ENCODE assay signal across 1 cellular context in the genomic region with DNA sequence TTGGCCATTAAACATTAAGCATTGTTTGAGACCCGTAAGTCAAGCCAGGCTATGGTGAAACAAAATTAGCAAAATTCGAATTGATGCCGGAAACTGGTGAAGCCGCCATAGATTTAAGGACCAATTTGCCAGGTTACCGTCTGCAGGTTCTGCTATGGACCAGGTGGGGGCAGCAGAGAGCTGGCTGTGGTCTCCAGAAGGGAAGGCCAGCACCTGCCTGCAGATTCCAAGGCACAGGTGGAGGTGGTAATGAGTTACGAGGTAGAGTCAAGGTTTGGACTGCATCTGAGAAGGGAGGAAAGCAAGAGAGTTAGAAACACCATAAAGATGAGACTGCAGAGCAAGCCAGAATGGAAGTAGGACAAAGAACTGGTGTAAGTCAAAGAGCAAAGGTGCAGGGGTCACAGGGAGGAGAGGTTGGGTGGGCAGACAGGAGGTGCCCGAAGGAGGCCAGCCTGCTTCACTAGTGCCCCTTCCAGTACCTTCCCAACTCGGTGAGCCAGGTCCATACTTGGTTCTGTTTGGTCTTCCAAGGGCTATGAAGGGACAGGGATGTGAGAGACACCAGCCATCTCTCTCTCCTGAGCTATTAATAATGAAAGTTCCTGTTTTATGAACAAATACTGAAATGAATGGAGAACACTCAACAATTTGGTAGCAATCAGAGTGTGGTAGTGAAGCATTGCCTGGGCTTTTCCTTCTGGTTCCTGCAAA.
TF ChIP-seq lines count a peak whose summit lies in the region.

No MANE protein-coding gene starts in this region.

TF ChIP-seq in HepG2, 621 proteins besides CTCF, POLR2A, EP300 and RAD21 (continued from another document and continues in another):
- TF ChIP-seq ZNF784 (CRISPR knock-in tag; IDR thresholded peaks at IDR 0.05; ENCODE audit: borderline replicate concordance) (0 out of 2 replicates have a peak, but pooled peaks have one; percentile 65), KLF13 (CRISPR knock-in tag; IDR thresholded peaks at IDR 0.05) (no peak), SALL1 (CRISPR knock-in tag; IDR thresholded peaks at IDR 0.05) (peak; percentile 67; the same call in 1 of the 2 replicates), ZNF775 (CRISPR knock-in tag; IDR thresholded peaks at IDR 0.05; ENCODE audit: borderline replicate concordance) (no peak), PBX2 (CRISPR knock-in tag; IDR thresholded peaks at IDR 0.05) (no peak), GABPB1 (CRISPR knock-in tag; IDR thresholded peaks at IDR 0.05) (peak; percentile 28; the same call in 1 of the 2 replicates), DNMT3B (CRISPR knock-in tag; conservative IDR thresholded peaks at IDR 0.05) (no peak), HMG20A (CRISPR knock-in tag; IDR thresholded peaks at IDR 0.05; ENCODE audit: borderline replicate concordance) (no peak), ZNF570 (CRISPR knock-in tag; IDR thresholded peaks at IDR 0.05; ENCODE audit: borderline replicate concordance) (no peak), ZNF292 (CRISPR knock-in tag; IDR thresholded peaks at IDR 0.05; ENCODE audit: borderline replicate concordance, low read depth) (no peak), KLF9 (CRISPR knock-in tag; IDR thresholded peaks at IDR 0.05; ENCODE audit: low read depth) (no peak), ZNF362 (CRISPR knock-in tag; IDR thresholded peaks at IDR 0.05; ENCODE audit: borderline replicate concordance) (peak; percentile 27; the same call in 1 of the 2 replicates), ZFX (CRISPR knock-in tag; IDR thresholded peaks at IDR 0.05; ENCODE audit: low read depth) (peak; percentile 39; the same call in 1 of the 2 replicates), ZFY (CRISPR knock-in tag; IDR thresholded peaks at IDR 0.05) (no peak), FOXM1 (CRISPR knock-in tag; IDR thresholded peaks at IDR 0.05) (no peak), IKZF1 (IDR thresholded peaks at IDR 0.05) (no peak), YEATS2 (CRISPR knock-in tag; IDR thresholded peaks at IDR 0.05; ENCODE audit: borderline replicate concordance) (no peak), RCOR2 (CRISPR knock-in tag; IDR thresholded peaks at IDR 0.05) (0 out of 2 replicates have a peak, but pooled peaks have one; percentile 21), CREM (IDR thresholded peaks at IDR 0.05) (no peak), CREM (CRISPR knock-in tag; IDR thresholded peaks at IDR 0.05) (no peak), HDAC1 (CRISPR knock-in tag; IDR thresholded peaks at IDR 0.05) (peak; percentile 38; the same call in 1 of the 2 replicates), KAT7 (CRISPR knock-in tag; IDR thresholded peaks at IDR 0.05; ENCODE audit: borderline replicate concordance) (no peak), MLXIP (CRISPR knock-in tag; IDR thresholded peaks at IDR 0.05; ENCODE audit: borderline replicate concordance) (no peak), ZNF253 (CRISPR knock-in tag; IDR thresholded peaks at IDR 0.05; ENCODE audit: borderline replicate concordance) (no peak), ZNF121 (CRISPR knock-in tag; IDR thresholded peaks at IDR 0.05) (no peak), TAF1 (CRISPR knock-in tag; IDR thresholded peaks at IDR 0.05) (no peak), MATR3 (CRISPR knock-in tag; IDR thresholded peaks at IDR 0.05) (no peak), MTF2 (CRISPR knock-in tag; IDR thresholded peaks at IDR 0.05; ENCODE audit: borderline replicate concordance) (no peak), MXD4 (CRISPR knock-in tag; IDR thresholded peaks at IDR 0.05) (no peak), ZEB1 (IDR thresholded peaks at IDR 0.05; ENCODE audit: insufficient replicate concordance, low read depth) (peak; percentile 93), JUND (CRISPR knock-in tag; IDR thresholded peaks at IDR 0.05) (no peak), YEATS4 (CRISPR knock-in tag; IDR thresholded peaks at IDR 0.05; ENCODE audit: borderline replicate concordance) (no peak), SYNCRIP (IDR thresholded peaks at IDR 0.05; ENCODE audit: insufficient read depth, low read depth, low read length) (no peak), ZNF777 (CRISPR knock-in tag; IDR thresholded peaks at IDR 0.05) (no peak), HMG20B (CRISPR knock-in tag; conservative IDR thresholded peaks at IDR 0.05) (no peak), ZNF484 (CRISPR knock-in tag; IDR thresholded peaks at IDR 0.05; ENCODE audit: borderline replicate concordance, low read depth) (no peak), KLF16 (CRISPR knock-in tag; IDR thresholded peaks at IDR 0.05) (0 out of 4 replicates have a peak, but pooled peaks of 1 of the 2 experiments have one; percentile 22), GATAD2A (CRISPR knock-in tag; IDR thresholded peaks at IDR 0.05) (peak; percentile 46; the same call in 1 of the 2 replicates), MED8 (CRISPR knock-in tag; IDR thresholded peaks at IDR 0.05; ENCODE audit: insufficient replicate concordance) (no peak), ZNF619 (CRISPR knock-in tag; IDR thresholded peaks at IDR 0.05) (peak; percentile 67; the same call in 1 of the 2 replicates), ZSCAN25 (CRISPR knock-in tag; IDR thresholded peaks at IDR 0.05) (0 out of 2 replicates have a peak, but pooled peaks have one; percentile 12), HNRNPLL (IDR thresholded peaks at IDR 0.05; ENCODE audit: low read depth, low read length, poor library complexity, severe bottlenecking) (no peak)
- TF ChIP-seq, protein P1, sequence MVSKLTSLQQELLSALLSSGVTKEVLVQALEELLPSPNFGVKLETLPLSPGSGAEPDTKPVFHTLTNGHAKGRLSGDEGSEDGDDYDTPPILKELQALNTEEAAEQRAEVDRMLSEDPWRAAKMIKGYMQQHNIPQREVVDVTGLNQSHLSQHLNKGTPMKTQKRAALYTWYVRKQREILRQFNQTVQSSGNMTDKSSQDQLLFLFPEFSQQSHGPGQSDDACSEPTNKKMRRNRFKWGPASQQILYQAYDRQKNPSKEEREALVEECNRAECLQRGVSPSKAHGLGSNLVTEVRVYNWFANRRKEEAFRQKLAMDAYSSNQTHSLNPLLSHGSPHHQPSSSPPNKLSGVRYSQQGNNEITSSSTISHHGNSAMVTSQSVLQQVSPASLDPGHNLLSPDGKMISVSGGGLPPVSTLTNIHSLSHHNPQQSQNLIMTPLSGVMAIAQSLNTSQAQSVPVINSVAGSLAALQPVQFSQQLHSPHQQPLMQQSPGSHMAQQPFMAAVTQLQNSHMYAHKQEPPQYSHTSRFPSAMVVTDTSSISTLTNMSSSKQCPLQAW (CRISPR knock-in tag; IDR thresholded peaks at IDR 0.05), result peak; percentile 61
- TF ChIP-seq, protein P2, sequence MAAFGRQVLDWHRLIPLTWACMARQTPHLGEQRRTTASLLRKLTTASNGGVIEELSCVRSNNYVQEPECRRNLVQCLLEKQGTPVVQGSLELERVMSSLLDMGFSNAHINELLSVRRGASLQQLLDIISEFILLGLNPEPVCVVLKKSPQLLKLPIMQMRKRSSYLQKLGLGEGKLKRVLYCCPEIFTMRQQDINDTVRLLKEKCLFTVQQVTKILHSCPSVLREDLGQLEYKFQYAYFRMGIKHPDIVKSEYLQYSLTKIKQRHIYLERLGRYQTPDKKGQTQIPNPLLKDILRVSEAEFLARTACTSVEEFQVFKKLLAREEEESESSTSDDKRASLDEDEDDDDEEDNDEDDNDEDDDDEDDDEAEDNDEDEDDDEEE (CRISPR knock-in tag; IDR thresholded peaks at IDR 0.05), result no peak
- TF ChIP-seq, protein P3, sequence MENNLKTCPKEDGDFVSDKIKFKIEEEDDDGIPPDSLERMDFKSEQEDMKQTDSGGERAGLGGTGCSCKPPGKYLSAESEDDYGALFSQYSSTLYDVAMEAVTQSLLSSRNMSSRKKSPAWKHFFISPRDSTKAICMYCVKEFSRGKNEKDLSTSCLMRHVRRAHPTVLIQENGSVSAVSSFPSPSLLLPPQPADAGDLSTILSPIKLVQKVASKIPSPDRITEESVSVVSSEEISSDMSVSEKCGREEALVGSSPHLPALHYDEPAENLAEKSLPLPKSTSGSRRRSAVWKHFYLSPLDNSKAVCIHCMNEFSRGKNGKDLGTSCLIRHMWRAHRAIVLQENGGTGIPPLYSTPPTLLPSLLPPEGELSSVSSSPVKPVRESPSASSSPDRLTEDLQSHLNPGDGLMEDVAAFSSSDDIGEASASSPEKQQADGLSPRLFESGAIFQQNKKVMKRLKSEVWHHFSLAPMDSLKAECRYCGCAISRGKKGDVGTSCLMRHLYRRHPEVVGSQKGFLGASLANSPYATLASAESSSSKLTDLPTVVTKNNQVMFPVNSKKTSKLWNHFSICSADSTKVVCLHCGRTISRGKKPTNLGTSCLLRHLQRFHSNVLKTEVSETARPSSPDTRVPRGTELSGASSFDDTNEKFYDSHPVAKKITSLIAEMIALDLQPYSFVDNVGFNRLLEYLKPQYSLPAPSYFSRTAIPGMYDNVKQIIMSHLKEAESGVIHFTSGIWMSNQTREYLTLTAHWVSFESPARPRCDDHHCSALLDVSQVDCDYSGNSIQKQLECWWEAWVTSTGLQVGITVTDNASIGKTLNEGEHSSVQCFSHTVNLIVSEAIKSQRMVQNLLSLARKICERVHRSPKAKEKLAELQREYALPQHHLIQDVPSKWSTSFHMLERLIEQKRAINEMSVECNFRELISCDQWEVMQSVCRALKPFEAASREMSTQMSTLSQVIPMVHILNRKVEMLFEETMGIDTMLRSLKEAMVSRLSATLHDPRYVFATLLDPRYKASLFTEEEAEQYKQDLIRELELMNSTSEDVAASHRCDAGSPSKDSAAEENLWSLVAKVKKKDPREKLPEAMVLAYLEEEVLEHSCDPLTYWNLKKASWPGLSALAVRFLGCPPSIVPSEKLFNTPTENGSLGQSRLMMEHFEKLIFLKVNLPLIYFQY (CRISPR knock-in tag; IDR thresholded peaks at IDR 0.05; ENCODE audit: borderline replicate concordance), result no peak
- TF ChIP-seq, protein P4, sequence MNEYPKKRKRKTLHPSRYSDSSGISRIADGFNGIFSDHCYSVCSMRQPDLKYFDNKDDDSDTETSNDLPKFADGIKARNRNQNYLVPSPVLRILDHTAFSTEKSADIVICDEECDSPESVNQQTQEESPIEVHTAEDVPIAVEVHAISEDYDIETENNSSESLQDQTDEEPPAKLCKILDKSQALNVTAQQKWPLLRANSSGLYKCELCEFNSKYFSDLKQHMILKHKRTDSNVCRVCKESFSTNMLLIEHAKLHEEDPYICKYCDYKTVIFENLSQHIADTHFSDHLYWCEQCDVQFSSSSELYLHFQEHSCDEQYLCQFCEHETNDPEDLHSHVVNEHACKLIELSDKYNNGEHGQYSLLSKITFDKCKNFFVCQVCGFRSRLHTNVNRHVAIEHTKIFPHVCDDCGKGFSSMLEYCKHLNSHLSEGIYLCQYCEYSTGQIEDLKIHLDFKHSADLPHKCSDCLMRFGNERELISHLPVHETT (CRISPR knock-in tag; conservative IDR thresholded peaks at IDR 0.05), result no peak
- TF ChIP-seq, protein P5, sequence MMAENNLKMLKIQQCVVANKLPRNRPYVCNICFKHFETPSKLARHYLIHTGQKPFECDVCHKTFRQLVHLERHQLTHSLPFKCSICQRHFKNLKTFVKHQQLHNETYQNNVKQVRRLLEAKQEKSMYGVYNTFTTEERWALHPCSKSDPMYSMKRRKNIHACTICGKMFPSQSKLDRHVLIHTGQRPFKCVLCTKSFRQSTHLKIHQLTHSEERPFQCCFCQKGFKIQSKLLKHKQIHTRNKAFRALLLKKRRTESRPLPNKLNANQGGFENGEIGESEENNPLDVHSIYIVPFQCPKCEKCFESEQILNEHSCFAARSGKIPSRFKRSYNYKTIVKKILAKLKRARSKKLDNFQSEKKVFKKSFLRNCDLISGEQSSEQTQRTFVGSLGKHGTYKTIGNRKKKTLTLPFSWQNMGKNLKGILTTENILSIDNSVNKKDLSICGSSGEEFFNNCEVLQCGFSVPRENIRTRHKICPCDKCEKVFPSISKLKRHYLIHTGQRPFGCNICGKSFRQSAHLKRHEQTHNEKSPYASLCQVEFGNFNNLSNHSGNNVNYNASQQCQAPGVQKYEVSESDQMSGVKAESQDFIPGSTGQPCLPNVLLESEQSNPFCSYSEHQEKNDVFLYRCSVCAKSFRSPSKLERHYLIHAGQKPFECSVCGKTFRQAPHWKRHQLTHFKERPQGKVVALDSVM (CRISPR knock-in tag; IDR thresholded peaks at IDR 0.05), result no peak
